Comparison of ENCODE assay signal across 8 cellular contexts in the genomic region with DNA sequence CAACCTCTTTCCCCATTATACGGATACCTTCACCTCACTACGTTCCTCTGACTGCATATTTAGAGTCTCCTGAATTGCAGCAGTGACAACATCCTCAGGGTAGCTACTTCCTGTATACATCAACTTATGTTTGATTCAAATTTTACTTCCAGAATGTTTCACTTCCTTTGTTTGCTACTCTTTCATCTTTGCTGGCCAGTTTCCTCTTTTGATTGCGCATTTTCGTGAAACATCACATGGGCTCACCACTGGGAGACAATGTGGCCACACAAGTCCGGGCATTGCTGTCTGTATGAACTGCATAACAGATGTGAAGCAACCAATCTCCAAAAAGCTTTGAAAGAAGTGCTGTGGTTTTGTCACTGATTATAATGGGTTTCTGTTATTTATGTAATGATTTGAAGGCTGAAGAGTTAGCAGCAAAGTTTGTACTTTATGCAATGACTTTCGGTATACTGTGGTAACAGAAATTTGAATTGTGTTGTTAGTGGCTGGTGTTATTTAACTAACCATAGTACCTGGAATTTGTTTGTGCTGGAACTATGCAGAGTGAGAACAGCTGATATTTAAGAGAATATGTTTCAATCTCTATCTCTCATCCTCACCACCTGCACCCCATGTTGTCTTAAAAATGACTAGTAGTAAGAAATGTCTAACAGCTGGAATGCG. TPM values are rescaled to one million over a fixed set of nuclear protein-coding genes. Genes with fewer than 3 reads are reported as not detected.
DNase-seq lines count a peak whose midpoint lies in the region; ATAC-seq, FAIRE-seq and TF ChIP-seq lines count a peak whose summit lies in the region.

No MANE protein-coding gene starts in this region.

- intact Hi-C loops in ovary (cut with DNase I) = loop anchor here in 1 of 4 donors (10.0 kb wide), 1 partner anchor 75 kb away; no protein-coding TSS in a partner anchor

- TF ChIP-seq CTCF in HL-60 (IDR thresholded peaks at IDR 0.05; ENCODE audit: insufficient read depth, low read length) (no peak), ovary (IDR thresholded peaks at IDR 0.05) (no peak), SK-N-SH (IDR thresholded peaks at IDR 0.05) (no peak)

- no peak overlapping the region for H3K4me2 ChIP-seq in SK-N-SH

- H3K27me3 ChIP-seq in HL-60 (ENCODE audit: insufficient read depth, poor library complexity, severe bottlenecking) (peaks cover 3% of the 10 kb centered on the region), ovary (no peaks in the 10 kb centered on the region), SK-N-SH (ENCODE audit: insufficient read depth) (no peaks in the 10 kb centered on the region)

- H3K4me3 ChIP-seq in HL-60 (replicated peaks; ENCODE audit: insufficient read depth, low read length) (no peak overlapping the region), ovary (no peak overlapping the region), SK-N-SH (ENCODE audit: low read depth in 2 of 2, low read length in 1 of 2) (no peak overlapping the region)

- peaks cover 13 to 25% of the 10 kb centered on the region in 2 donors for H3K4me1 Mint-ChIP-seq in natural killer cell treated with Interleukin-12 subunit alpha and Interleukin-12 subunit beta and Interleukin-15 and Interleukin-18, amount 100 ng/mL, for 72 hours (ENCODE audit: low read depth in 2 of 2)

- POLR2A ChIA-PET in SK-N-SH (lab: Yijun Ruan, JAX) = no interaction called here

- H3K27me3 Mint-ChIP-seq in natural killer cell treated with Interleukin-12 subunit alpha and Interleukin-12 subunit beta and Interleukin-15 and Interleukin-18, amount 100 ng/mL, for 72 hours = peaks cover 0 to 11% of the 10 kb centered on the region in 2 donors

- DNase-seq in GM12891 (ENCODE audit: insufficient read length, low spot score) = no peak
- DNase-seq in HL-60 (ENCODE audit: low read depth in 1 of 2, low spot score in 1 of 2) = peak; percentile 81 to 83
- peak; percentile 15 for DNase-seq in astrocyte of the hippocampus (ENCODE audit: low read depth, low spot score)
- DNase-seq in natural killer cell treated with Interleukin-12 subunit alpha and Interleukin-12 subunit beta and Interleukin-15 and Interleukin-18, amount 100 ng/mL, for 72 hours (ENCODE audit: low spot score) = peak; percentile 84
- DNase-seq in ovary = no peak
- DNase-seq in activated effector memory CD4-positive, alpha-beta T cell treated with Interleukin-2 at 50 U/mL for 16 hours = no peak
- no peak for DNase-seq in SK-N-SH

- H3K36me3 ChIP-seq in ovary (no peaks in the 10 kb centered on the region), SK-N-SH (replicated peaks in 1 of 2; ENCODE audit: control insufficient read depth in 1 of 2, insufficient read depth in 2 of 2, low read length in 1 of 2) (peaks cover 3 to 10% of the 10 kb centered on the region in 2 experiments)

- H3K27ac ChIP-seq in HL-60 (replicated peaks) (no peak overlapping the region), ovary (no peak overlapping the region), SK-N-SH (ENCODE audit: low read depth in 2 of 2, low read length in 1 of 2) (no peak overlapping the region)

- no peak overlapping the region for H3K9ac ChIP-seq in SK-N-SH

- no peaks in the 10 kb centered on the region for H3K9me3 ChIP-seq in ovary
- H3K9me3 ChIP-seq in SK-N-SH = no peaks in the 10 kb centered on the region

- no peak overlapping the region for H2AFZ ChIP-seq in SK-N-SH (ENCODE audit: low read depth)

- TF ChIP-seq RAD21 in SK-N-SH (IDR thresholded peaks at IDR 0.05; ENCODE audit: low read length) = no peak

- H4K20me1 ChIP-seq in SK-N-SH (ENCODE audit: insufficient read depth) = no peaks in the 10 kb centered on the region

- H3K27ac Mint-ChIP-seq in natural killer cell treated with Interleukin-12 subunit alpha and Interleukin-12 subunit beta and Interleukin-15 and Interleukin-18, amount 100 ng/mL, for 72 hours = peak overlapping the region; percentile 56 to 72

- no peaks in the 10 kb centered on the region for H3K9me2 ChIP-seq in SK-N-SH

- peak overlapping the region; percentile 69 for H3K4me3 Mint-ChIP-seq in natural killer cell treated with Interleukin-12 subunit alpha and Interleukin-12 subunit beta and Interleukin-15 and Interleukin-18, amount 100 ng/mL, for 72 hours

- H3K4me1 ChIP-seq in ovary (ENCODE audit: insufficient read depth) (no peaks in the 10 kb centered on the region), SK-N-SH (ENCODE audit: control insufficient read depth in 1 of 2, insufficient read depth in 2 of 2, low read depth in 1 of 2, low read length in 1 of 2) (no peaks in the 10 kb centered on the region)

- WGBS in ovary, 3 donors = 72 to 78% (median 78%) methylated on average over 7 of the region's 7 CpGs
- 78% methylated on average over 7 of the region's 7 CpGs for WGBS in SK-N-SH (ENCODE audit: low lambda C conversion rate)

- TF ChIP-seq POLR2A in GM12891 (IDR thresholded peaks at IDR 0.05; ENCODE audit: low read depth, low read length) = no peak
- TF ChIP-seq POLR2A in ovary (IDR thresholded peaks at IDR 0.05) = no peak

- TF ChIP-seq EP300 in ovary (IDR thresholded peaks at IDR 0.05) (no peak), SK-N-SH (IDR thresholded peaks at IDR 0.05; ENCODE audit: borderline replicate concordance in 1 of 2, low read depth in 1 of 2, low read length in 1 of 2) (no peak)

- CTCF ChIA-PET in SK-N-SH (lab: Yijun Ruan, JAX) = interaction anchor here (1.3 kb wide), 1 partner anchor 171 kb away, joined by 4 read pairs; no protein-coding TSS in a partner anchor

- no peaks in the 10 kb centered on the region for H3K79me2 ChIP-seq in SK-N-SH (ENCODE audit: insufficient read depth)

- peak; percentile 71 for FAIRE-seq in GM12891 (lab: Jason Lieb, UNC)

- no peaks in the 10 kb centered on the region for H3F3A ChIP-seq in SK-N-SH (replicated peaks; ENCODE audit: insufficient read depth)

- no peaks in the 10 kb centered on the region for H3K9me3 Mint-ChIP-seq in natural killer cell treated with Interleukin-12 subunit alpha and Interleukin-12 subunit beta and Interleukin-15 and Interleukin-18, amount 100 ng/mL, for 72 hours

- H3K36me3 Mint-ChIP-seq in natural killer cell treated with Interleukin-12 subunit alpha and Interleukin-12 subunit beta and Interleukin-15 and Interleukin-18, amount 100 ng/mL, for 72 hours = peaks cover 6% of the 10 kb centered on the region

- ATAC-seq in GM21423 (IDR thresholded peaks at IDR 0.05; ENCODE audit: unreplicated experiment) = peak; percentile 92
- ATAC-seq in natural killer cell treated with Interleukin-12 subunit alpha and Interleukin-12 subunit beta and Interleukin-15 and Interleukin-18, amount 100 ng/mL, for 72 hours = peak; percentile 91 to 97

TF ChIP-seq in GM12891, 5 proteins besides CTCF, POLR2A, EP300 and RAD21:
- TF ChIP-seq PAX5 (IDR thresholded peaks at IDR 0.05; ENCODE audit: insufficient read depth, low read length, severe bottlenecking) (no peak), SPI1 (IDR thresholded peaks at IDR 0.05; ENCODE audit: low read depth, low read length) (peak; percentile 87), POLR2AphosphoS5 (IDR thresholded peaks at IDR 0.05; ENCODE audit: low read depth, low read length) (no peak)
TF ChIP-seq in GM12891: peak in this region for 1.

TF ChIP-seq in SK-N-SH, 30 proteins besides CTCF, POLR2A, EP300 and RAD21:
- TF ChIP-seq TCF12 (IDR thresholded peaks at IDR 0.05) (no peak), YY1 (IDR thresholded peaks at IDR 0.05; ENCODE audit: low read depth) (no peak), RXRA (IDR thresholded peaks at IDR 0.05; ENCODE audit: borderline replicate concordance, low read depth) (no peak), CHD2 (IDR thresholded peaks at IDR 0.05; ENCODE audit: low read length, partially characterized antibody) (no peak), SIN3A (IDR thresholded peaks at IDR 0.05; ENCODE audit: borderline replicate concordance, low read depth, low read length) (no peak), NFIC (IDR thresholded peaks at IDR 0.05; ENCODE audit: borderline replicate concordance) (no peak), EZH2phosphoT487 (IDR thresholded peaks at IDR 0.05; ENCODE audit: borderline replicate concordance, low read depth) (no peak), ELF1 (IDR thresholded peaks at IDR 0.05) (no peak), JUND (IDR thresholded peaks at IDR 0.05) (no peak)
- TF ChIP-seq, protein P1, sequence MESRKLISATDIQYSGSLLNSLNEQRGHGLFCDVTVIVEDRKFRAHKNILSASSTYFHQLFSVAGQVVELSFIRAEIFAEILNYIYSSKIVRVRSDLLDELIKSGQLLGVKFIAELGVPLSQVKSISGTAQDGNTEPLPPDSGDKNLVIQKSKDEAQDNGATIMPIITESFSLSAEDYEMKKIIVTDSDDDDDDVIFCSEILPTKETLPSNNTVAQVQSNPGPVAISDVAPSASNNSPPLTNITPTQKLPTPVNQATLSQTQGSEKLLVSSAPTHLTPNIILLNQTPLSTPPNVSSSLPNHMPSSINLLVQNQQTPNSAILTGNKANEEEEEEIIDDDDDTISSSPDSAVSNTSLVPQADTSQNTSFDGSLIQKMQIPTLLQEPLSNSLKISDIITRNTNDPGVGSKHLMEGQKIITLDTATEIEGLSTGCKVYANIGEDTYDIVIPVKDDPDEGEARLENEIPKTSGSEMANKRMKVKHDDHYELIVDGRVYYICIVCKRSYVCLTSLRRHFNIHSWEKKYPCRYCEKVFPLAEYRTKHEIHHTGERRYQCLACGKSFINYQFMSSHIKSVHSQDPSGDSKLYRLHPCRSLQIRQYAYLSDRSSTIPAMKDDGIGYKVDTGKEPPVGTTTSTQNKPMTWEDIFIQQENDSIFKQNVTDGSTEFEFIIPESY (IDR thresholded peaks at IDR 0.05; ENCODE audit: borderline replicate concordance, low read depth) = no peak
- TF ChIP-seq, protein P2, sequence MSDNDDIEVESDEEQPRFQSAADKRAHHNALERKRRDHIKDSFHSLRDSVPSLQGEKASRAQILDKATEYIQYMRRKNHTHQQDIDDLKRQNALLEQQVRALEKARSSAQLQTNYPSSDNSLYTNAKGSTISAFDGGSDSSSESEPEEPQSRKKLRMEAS (IDR thresholded peaks at IDR 0.05; ENCODE audit: low read depth) = no peak

RNA-seq across cellular contexts. Expression of gene SNCA, which starts 7.4 kb away (rescaled TPM):
- 0.35 TPM for polyA plus RNA-seq in GM12891 (2012; ENCODE audit: low read depth, missing spikeins)
- 10 to 100 TPM in 1 of 2 donors, 1 to 10 TPM in 1; 6.2 to 19.8 TPM for total RNA-seq in natural killer cell treated with Interleukin-12 subunit alpha and Interleukin-12 subunit beta and Interleukin-15 and Interleukin-18, amount 100 ng/mL, for 72 hours
- total RNA-seq in ovary = 10 to 100 TPM in 6 of 7 donors, 1 to 10 TPM in 1; 7.6 to 31.4 (median 23.1) TPM
- polyA plus RNA-seq in ovary = 10 to 100 TPM; 38.8 to 69.8 TPM
- polyA plus RNA-seq in SK-N-SH (2012; rRNA removed) = 12.0 and 12.9 TPM in 2 replicates
- polyA plus RNA-seq in SK-N-SH (2012; cell fraction: cytosol; rRNA removed) = 17.0 and 23.5 TPM in 2 replicates
- 4.8 and 6.9 TPM in 2 replicates for polyA plus RNA-seq in SK-N-SH (2012; cell fraction: nucleus; rRNA removed)

Comparison
In these comparisons a context has a peak if more than half of its experiments do, and no peak if none do; other contexts are left out.
1. DNase-seq: peak in HL-60 (2 of 2), astrocyte of the hippocampus (single experiment) and natural killer cell treated with Interleukin-12 subunit alpha and Interleukin-12 subunit beta and Interleukin-15 and Interleukin-18, amount 100 ng/mL, for 72 hours (single experiment); none in GM12891 (single experiment), ovary (0 of 5), activated effector memory CD4-positive, alpha-beta T cell treated with Interleukin-2 at 50 U/mL for 16 hours (single experiment) and SK-N-SH (single experiment).